ENCODE assay signal across 33 cellular contexts in the genomic region with DNA sequence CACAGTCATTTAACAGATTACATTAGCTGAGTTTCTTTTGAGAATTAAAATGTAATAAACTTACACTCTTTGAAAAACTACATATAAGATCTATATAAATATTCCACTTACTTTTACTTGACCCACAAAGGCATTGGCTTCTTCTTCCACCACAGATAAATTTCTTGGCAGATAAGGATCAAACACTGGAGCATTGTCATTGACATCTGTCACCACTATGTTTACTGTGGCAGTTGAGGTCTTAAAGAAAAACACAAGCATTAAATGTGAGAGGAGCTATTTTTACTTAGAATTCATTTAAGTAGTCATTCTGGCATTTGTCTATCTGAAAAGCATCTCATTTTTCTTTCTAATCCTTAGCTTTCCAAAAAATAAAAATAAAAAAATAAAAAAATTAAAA.
"Had no signal": no experiment of that assay in that cellular context is flagged by ENCODE, and none has a peak within 500 bp of the region (broad histone marks: within the 10 kb centered on the region; RNA-seq: fewer than 3 reads in every experiment).

No MANE protein-coding gene starts in this region.

- H3K27ac ChIP-seq: adrenal gland, body of pancreas, brain microvascular endothelial cell, breast epithelium, VCaP had no signal

- H3K9me3 ChIP-seq: adrenal gland, body of pancreas, breast epithelium had no signal

- DNase-seq: activated B cell treated with CpG ODN at 0.5 μM for 24 hours; activated CD4-positive, alpha-beta memory T cell treated with anti-CD3 and anti-CD28 coated beads for 36 hours; activated CD4-positive, alpha-beta T cell treated with anti-CD3 and anti-CD28 coated beads for 4 hours; activated CD4-positive, alpha-beta T cell treated with anti-CD3 and anti-CD28 coated beads, Interleukin-2, amount 10 ng/mL, durations not matched to agents 24 days and 14 days; activated CD4-positive, alpha-beta T cell treated with anti-CD3 and anti-CD28 coated beads, Interleukin-2, amount 50 U/mL, for 1 hour; activated CD4-positive, alpha-beta T cell treated with anti-CD3 and anti-CD28 coated beads, Interleukin-2, amount 50 U/mL, for 4 hours; activated CD4-positive, CD25-positive, alpha-beta regulatory T cell treated with anti-CD3 and anti-CD28 coated beads, Interleukin-2, amount 50 U/mL, for 72 hours; activated CD8-positive, alpha-beta memory T cell treated with anti-CD3 and anti-CD28 coated beads, Interleukin-2, amount 50 U/mL, for 4 hours; activated CD8-positive, alpha-beta T cell treated with anti-CD3 and anti-CD28 coated beads for 36 hours; activated effector memory CD4-positive, alpha-beta T cell treated with anti-CD3 and anti-CD28 coated beads, Interleukin-2, amount 50 U/mL, for 16 hours; activated gamma-delta T cell treated with Interleukin-2 at 50 U/mL for 16 hours; activated naive CD4-positive, alpha-beta T cell; activated naive CD4-positive, alpha-beta T cell treated with anti-CD3 and anti-CD28 coated beads for 36 hours; activated naive CD4-positive, alpha-beta T cell treated with anti-CD3 and anti-CD28 coated beads, Interleukin-2, amount 50 U/mL, for 16 hours; activated naive CD8-positive, alpha-beta T cell treated with anti-CD3 and anti-CD28 coated beads for 36 hours; activated T-cell treated with anti-CD3 and anti-CD28 coated beads for 4 hours; activated T-cell treated with anti-CD3 and anti-CD28 coated beads, Interleukin-2, amount 50 U/mL, for 1 hour; activated T-cell treated with anti-CD3 and anti-CD28 coated beads, Interleukin-2, amount 50 U/mL, for 4 hours; activated T-cell treated with anti-CD3 and anti-CD28 coated beads, Interleukin-2, amount 50 U/mL, for 72 hours; adrenal gland; amniotic stem cell; aorta; body of pancreas; brain microvascular endothelial cell; central memory CD4-positive, alpha-beta T cell; T-helper 2 cell; T-helper 9 cell had no signal

- H3K4me1 ChIP-seq: adrenal gland, body of pancreas, breast epithelium had no signal

- H3K27me3 ChIP-seq: adrenal gland, body of pancreas, brain microvascular endothelial cell, breast epithelium had no signal

- H3K36me3 ChIP-seq: adrenal gland, brain microvascular endothelial cell, breast epithelium had no signal

- FAIRE-seq: astrocyte, TTC549 had no signal

- H3K4me3 ChIP-seq: adrenal gland, body of pancreas, breast epithelium had no signal

- ATAC-seq: activated CD8-positive, alpha-beta T cell treated with anti-CD3 and anti-CD28 coated beads for 36 hours; activated naive CD4-positive, alpha-beta T cell treated with anti-CD3 and anti-CD28 coated beads, Interleukin-2, amount 50 U/mL, for 72 hours; activated T-cell treated with anti-CD3 and anti-CD28 coated beads, Interleukin-2, amount 50 U/mL, for 4 hours; activated T-cell treated with anti-CD3 and anti-CD28 coated beads, Interleukin-2, amount 50 U/mL, for 72 hours; activated T-helper 17 cell treated with anti-CD3 and anti-CD28 coated beads, Interleukin-2, amount 50 U/mL, for 72 hours; body of pancreas had no signal
